Comparison of ENCODE assay signal across 25 cellular contexts in genomic region chr2:6948081-6949008, GRCh38. TPM values are rescaled to one million over a fixed set of nuclear protein-coding genes. Genes with fewer than 3 reads are reported as not detected.
A peak's percentile ranks its signal among the peaks of the same experiment; 100 is the strongest.
DNase-seq lines count a peak whose midpoint lies in the region; ATAC-seq, FAIRE-seq and TF ChIP-seq lines count a peak whose summit lies in the region.
"Had no signal": no experiment of that assay in that cellular context is flagged by ENCODE, and none has a peak within 500 bp of the region (broad histone marks: within the 10 kb centered on the region; RNA-seq: fewer than 3 reads in every experiment).

No MANE protein-coding gene starts in this region.

- no peak overlapping the region for H2BK5ac ChIP-seq in mesenchymal stem cell (ENCODE audit: low read depth, low read length, poor library complexity, severe bottlenecking)

- H2BK15ac ChIP-seq in mesenchymal stem cell (ENCODE audit: low read depth, poor library complexity, severe bottlenecking), result no peak overlapping the region

- peak overlapping the region; percentile 72 for H4K8ac ChIP-seq in mesenchymal stem cell (ENCODE audit: low read length)

- no peaks in the 10 kb centered on the region for H3K9me3 ChIP-seq in BE2C
- no peaks in the 10 kb centered on the region for H3K9me3 ChIP-seq in mesenchymal stem cell (ENCODE audit: control insufficient read depth, low read length)
- H3K9me3 ChIP-seq in aorta (ENCODE audit: control insufficient read depth, low read length), result no peaks in the 10 kb centered on the region
- no peaks in the 10 kb centered on the region for H3K9me3 ChIP-seq in transverse colon
- H3K9me3 ChIP-seq: esophagus squamous epithelium, pancreas, right lobe of liver had no signal

- H3K14ac ChIP-seq in mesenchymal stem cell (ENCODE audit: low read length in 2 of 2), result peak overlapping the region in 1 of 2 experiments; percentile 44

- H3K27ac ChIP-seq in cingulate gyrus (ENCODE audit: low read depth, low read length) (peak overlapping the region; percentile 69), mesenchymal stem cell (ENCODE audit: low read length, poor library complexity, severe bottlenecking) (no peak overlapping the region), aorta (ENCODE audit: low read depth in 1 of 2, low read length in 2 of 2) (no peak overlapping the region), transverse colon (no peak overlapping the region)
- H3K27ac ChIP-seq: esophagus squamous epithelium, pancreas, right lobe of liver had no signal

- ATAC-seq in aorta (ENCODE audit: low FRiP score), result no peak
- ATAC-seq: pancreas, right lobe of liver had no signal

- H3K36me3 ChIP-seq in BE2C (peaks cover 6% of the 10 kb centered on the region; the same call in 1 of the 2 replicates), mesenchymal stem cell (ENCODE audit: control insufficient read depth in 1 of 2, insufficient read depth in 2 of 2, low read depth in 1 of 2, low read length in 2 of 2) (peaks cover 0 to 6% of the 10 kb centered on the region in 2 experiments), aorta (ENCODE audit: control insufficient read depth in 1 of 2, insufficient read depth in 2 of 2, low read length in 1 of 2) (no peaks in the 10 kb centered on the region), transverse colon (no peaks in the 10 kb centered on the region)
- H3K36me3 ChIP-seq: right lobe of liver had no signal

- DNase-seq in BE2C (peak; percentile 31), GM19239 (ENCODE audit: insufficient read length, low spot score) (no peak), mesenchymal stem cell (peak; percentile 56), KBM-7 (no peak), GM12891 (ENCODE audit: insufficient read length, low spot score) (no peak), aorta (no peak), transverse colon (no peak)
- DNase-seq: ACHN; activated B cell treated with CpG ODN at 0.5 μM for 24 hours; activated CD4-positive, alpha-beta memory T cell treated with anti-CD3 and anti-CD28 coated beads for 36 hours; activated naive CD4-positive, alpha-beta T cell treated with Interleukin-2 at 50 U/mL for 16 hours; CD4-positive, CD25-positive, alpha-beta regulatory T cell; cerebellar nuclear complex; esophagus squamous epithelium; MM.1S; NCI-H1436 treated with DMSO at 0.1 percent for 48 hours; NCI-H2171; NCI-H526 treated with DMSO at 0.1 percent for 48 hours; pancreas; right lobe of liver; RPMI8226; T-helper 9 cell had no signal

- no peaks in the 10 kb centered on the region for H3K27me3 ChIP-seq in BE2C
- no peaks in the 10 kb centered on the region for H3K27me3 ChIP-seq in mesenchymal stem cell (ENCODE audit: control insufficient read depth in 1 of 2, insufficient read depth in 1 of 2, low read length in 2 of 2)
- H3K27me3 ChIP-seq in aorta (ENCODE audit: control insufficient read depth in 1 of 2, insufficient read depth in 2 of 2, low read length in 1 of 2), result no peaks in the 10 kb centered on the region
- H3K27me3 ChIP-seq in transverse colon, result no peaks in the 10 kb centered on the region
- H3K27me3 ChIP-seq: esophagus squamous epithelium, pancreas, right lobe of liver had no signal

- H3K23ac ChIP-seq in mesenchymal stem cell (ENCODE audit: low read length in 2 of 2), result peak overlapping the region in 1 of 2 experiments; percentile 90

- TF ChIP-seq CTCF in BE2C (IDR thresholded peaks at IDR 0.05; ENCODE audit: low read depth, low read length) (no peak), transverse colon (IDR thresholded peaks at IDR 0.05) (no peak)

- H2BK12ac ChIP-seq in mesenchymal stem cell (ENCODE audit: low read length in 2 of 2), result peak overlapping the region; percentile 38 to 94

- TF ChIP-seq POLR2A in GM12891 (IDR thresholded peaks at IDR 0.05; ENCODE audit: low read depth, low read length) (no peak), transverse colon (IDR thresholded peaks at IDR 0.05) (no peak)

- intact Hi-C loops in aorta (cut with DNase I) (no loop called here), transverse colon (cut with DNase I; ENCODE audit: low total_unique reads) (no loop called here)

- H2AK5ac ChIP-seq in mesenchymal stem cell (ENCODE audit: low read length, severe bottlenecking), result no peak overlapping the region

- peak; percentile 21 for FAIRE-seq in GM19239 (lab: Jason Lieb, UNC)
- FAIRE-seq in GM12891 (lab: Jason Lieb, UNC), result no peak
- FAIRE-seq: astrocyte, G401.6, pancreas had no signal

- H3K4me3 ChIP-seq in BE2C (ENCODE audit: low read depth, low read length) (peak overlapping the region; percentile 30), mesenchymal stem cell (ENCODE audit: insufficient read depth in 1 of 2, low read depth in 1 of 2, low read length in 2 of 2) (no peak overlapping the region), aorta (ENCODE audit: low read length in 2 of 2) (no peak overlapping the region), transverse colon (no peak overlapping the region)
- H3K4me3 ChIP-seq: esophagus squamous epithelium, pancreas, right lobe of liver had no signal

- peak overlapping the region; percentile 62 to 95 for H3K18ac ChIP-seq in mesenchymal stem cell (ENCODE audit: low read depth in 1 of 2, low read length in 2 of 2)

- no peak overlapping the region for H2AFZ ChIP-seq in mesenchymal stem cell (ENCODE audit: low read depth, low read length)

- no peak overlapping the region for H3K4me2 ChIP-seq in mesenchymal stem cell (ENCODE audit: low read length, poor library complexity, severe bottlenecking)

- H3K4me1 ChIP-seq in BE2C, result no peaks in the 10 kb centered on the region; the same call in 1 of the 2 replicates
- peaks cover 2% of the 10 kb centered on the region for H3K4me1 ChIP-seq in mesenchymal stem cell (ENCODE audit: control insufficient read depth, insufficient read depth, low read depth, low read length)
- no peaks in the 10 kb centered on the region for H3K4me1 ChIP-seq in aorta (ENCODE audit: control insufficient read depth in 1 of 2, insufficient read depth in 2 of 2, low read length in 2 of 2)
- H3K4me1 ChIP-seq in transverse colon, result peaks cover 0 to 3% (median 0%) of the 10 kb centered on the region in 4 donors
- H3K4me1 ChIP-seq: esophagus squamous epithelium, right lobe of liver had no signal

- peak overlapping the region; percentile 73 for H2BK120ac ChIP-seq in mesenchymal stem cell (ENCODE audit: low read depth, low read length)

- no peak for TF ChIP-seq EP300 in transverse colon (IDR thresholded peaks at IDR 0.05; ENCODE audit: low read depth)

- in situ Hi-C loops in KBM-7 (cut with MboI; ENCODE audit: low pct_unique_long_range_greater_than_20kb, low sequenced_read_pairs), result no loop called here
- in situ Hi-C loops in transverse colon (cut with MboI; ENCODE audit: low pct_ligation_motif_present in 1 of 4, low pct_unique_long_range_greater_than_20kb in 1 of 4, low sequenced_read_pairs in 3 of 4), result no loop called here

- no peaks in the 10 kb centered on the region for H3K79me1 ChIP-seq in mesenchymal stem cell (replicated peaks; ENCODE audit: low read length, poor library complexity, severe bottlenecking)

- 82% methylated on average over 4 of the region's 5 CpGs for WGBS in mesenchymal stem cell
- 94 to 96% methylated on average over 5 of the region's 5 CpGs for WGBS in aorta, 2 donors
- 80 to 92% methylated on average over 3 to 5 of the region's 5 CpGs for WGBS in transverse colon (ENCODE audit: low coverage in 1 of 2), 2 donors

- peak overlapping the region; percentile 50 for H4K91ac ChIP-seq in mesenchymal stem cell (ENCODE audit: low read length)

- H3K9ac ChIP-seq in mesenchymal stem cell (ENCODE audit: low read length), result no peak overlapping the region

- H3K4ac ChIP-seq in mesenchymal stem cell (ENCODE audit: low read depth in 1 of 2, low read length in 2 of 2), result peak overlapping the region in 1 of 2 experiments; percentile 93

TF ChIP-seq in GM12891, 5 proteins besides CTCF, POLR2A, EP300 and RAD21:
- no peak for TF ChIP-seq POU2F2 (IDR thresholded peaks at IDR 0.05; ENCODE audit: low read depth, low read length)
- TF ChIP-seq TAF1 (IDR thresholded peaks at IDR 0.05; ENCODE audit: low read depth, low read length), result no peak
- no peak for TF ChIP-seq POLR2AphosphoS5 (IDR thresholded peaks at IDR 0.05; ENCODE audit: low read depth, low read length)
- no peak for TF ChIP-seq PAX5 (IDR thresholded peaks at IDR 0.05; ENCODE audit: insufficient read depth, low read length, severe bottlenecking)
- no peak for TF ChIP-seq SPI1 (IDR thresholded peaks at IDR 0.05; ENCODE audit: low read depth, low read length)

RNA-seq across cellular contexts. Expression of gene RNF144A, which starts 31.1 kb away (rescaled TPM):
- polyA plus RNA-seq in BE2C (2012; ENCODE audit: insufficient read depth, insufficient read length, low read depth), result 16.6 TPM
- 9.0 TPM for polyA plus RNA-seq in mesenchymal stem cell (2013, experiment 1 of 2)
- polyA plus RNA-seq in mesenchymal stem cell (2013, experiment 2 of 2), result 9.1 TPM
- polyA plus RNA-seq in GM12891 (2012; ENCODE audit: low read depth, missing spikeins), result 4.7 TPM
- 10 to 100 TPM in 1 of 2 donors, 1 to 10 TPM in 1; 6.7 to 27.6 TPM for total RNA-seq in aorta
- polyA plus RNA-seq in aorta, result 1 to 10 TPM in 1 of 2 donors, under 1 TPM in 1; 0.63 to 1.6 TPM
- 100 to 1,000 TPM in 2 of 4 donors, 10 to 100 TPM in 2; 24.0 to 145 (median 83.0) TPM for total RNA-seq in transverse colon

Comparison
In these comparisons a context has a peak if more than half of its experiments do, and no peak if none do; other contexts are left out.
1. DNase-seq: peak in BE2C (single experiment) and mesenchymal stem cell (single experiment); none in GM19239 (single experiment), KBM-7 (single experiment), GM12891 (single experiment), aorta (0 of 2) and transverse colon (single experiment).